ENCODE assay signal across 1 cellular context in the genomic region with DNA sequence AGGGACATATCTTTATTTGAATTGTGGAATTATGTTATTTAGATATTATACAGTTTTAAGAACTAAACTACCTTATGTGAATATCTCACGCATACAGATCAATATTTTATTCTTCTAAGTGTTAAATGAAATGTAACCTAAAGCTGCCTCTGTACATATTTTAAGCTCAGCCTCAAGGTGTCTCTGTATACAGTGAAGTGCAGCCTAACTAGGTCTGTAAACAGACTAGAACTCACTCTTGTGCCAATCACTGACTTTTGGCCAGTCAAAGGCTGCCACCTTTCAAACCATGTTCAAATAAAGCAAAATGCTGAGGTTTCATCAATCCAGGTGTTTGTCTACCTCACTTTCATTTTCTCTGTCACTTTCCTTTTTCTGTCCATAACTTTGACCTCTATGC.
TF ChIP-seq lines count a peak whose summit lies in the region.

No MANE protein-coding gene starts in this region.

TF ChIP-seq in HepG2, 621 proteins besides CTCF, POLR2A, EP300 and RAD21:
- no peak for TF ChIP-seq ZNF775 (CRISPR knock-in tag; IDR thresholded peaks at IDR 0.05; ENCODE audit: borderline replicate concordance)
- TF ChIP-seq CCDC6 (CRISPR knock-in tag; IDR thresholded peaks at IDR 0.05) = no peak
- TF ChIP-seq ZNF841 (CRISPR knock-in tag; IDR thresholded peaks at IDR 0.05; ENCODE audit: borderline replicate concordance) = no peak
- no peak for TF ChIP-seq ZNF558 (CRISPR knock-in tag; IDR thresholded peaks at IDR 0.05; ENCODE audit: borderline replicate concordance)
- TF ChIP-seq ZNF615 (CRISPR knock-in tag; IDR thresholded peaks at IDR 0.05; ENCODE audit: borderline replicate concordance) = no peak
- TF ChIP-seq ZBTB20 (CRISPR knock-in tag; IDR thresholded peaks at IDR 0.05; ENCODE audit: borderline replicate concordance, low read depth) = no peak
- TF ChIP-seq ZNF589 (CRISPR knock-in tag; conservative IDR thresholded peaks at IDR 0.05) = no peak
- TF ChIP-seq ZNF160 (CRISPR knock-in tag; IDR thresholded peaks at IDR 0.05) = no peak
- TF ChIP-seq NR3C1 (CRISPR knock-in tag; IDR thresholded peaks at IDR 0.05) = no peak
- no peak for TF ChIP-seq ZNF234 (CRISPR knock-in tag; conservative IDR thresholded peaks at IDR 0.05)
- TF ChIP-seq HDAC2 (CRISPR knock-in tag; IDR thresholded peaks at IDR 0.05) = no peak
- no peak for TF ChIP-seq ZNF446 (CRISPR knock-in tag; IDR thresholded peaks at IDR 0.05)
- TF ChIP-seq ZNF367 (CRISPR knock-in tag; IDR thresholded peaks at IDR 0.05; ENCODE audit: borderline replicate concordance) = no peak
- TF ChIP-seq TCF7 (IDR thresholded peaks at IDR 0.05; ENCODE audit: low read depth) = no peak
- TF ChIP-seq, protein P1, sequence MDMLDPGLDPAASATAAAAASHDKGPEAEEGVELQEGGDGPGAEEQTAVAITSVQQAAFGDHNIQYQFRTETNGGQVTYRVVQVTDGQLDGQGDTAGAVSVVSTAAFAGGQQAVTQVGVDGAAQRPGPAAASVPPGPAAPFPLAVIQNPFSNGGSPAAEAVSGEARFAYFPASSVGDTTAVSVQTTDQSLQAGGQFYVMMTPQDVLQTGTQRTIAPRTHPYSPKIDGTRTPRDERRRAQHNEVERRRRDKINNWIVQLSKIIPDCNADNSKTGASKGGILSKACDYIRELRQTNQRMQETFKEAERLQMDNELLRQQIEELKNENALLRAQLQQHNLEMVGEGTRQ (IDR thresholded peaks at IDR 0.05; ENCODE audit: low read depth, low read length) = no peak
- TF ChIP-seq, protein P1 (CRISPR knock-in tag; IDR thresholded peaks at IDR 0.05; ENCODE audit: borderline replicate concordance) = no peak
